Comparison of ENCODE assay signal across 10 cellular contexts in genomic region chrX:12702509-12703091, GRCh38.
DNase-seq lines count a peak whose midpoint lies in the region; ATAC-seq, FAIRE-seq and TF ChIP-seq lines count a peak whose summit lies in the region.
"Had no signal": no experiment of that assay in that cellular context is flagged by ENCODE, and none has a peak within 500 bp of the region (broad histone marks: within the 10 kb centered on the region; RNA-seq: fewer than 3 reads in every experiment).

No MANE protein-coding gene starts in this region.

- no peak overlapping the region for H2BK15ac ChIP-seq in H1 (ENCODE audit: low read length)

- no peaks in the 10 kb centered on the region for H3K27me3 ChIP-seq in H1 (replicated peaks in 1 of 4; ENCODE audit: control insufficient read depth in 3 of 4, extremely low read depth in 1 of 4, insufficient read depth in 3 of 4, low read length in 3 of 4)

- FAIRE-seq in H1 (lab: Jason Lieb, UNC), result peak; percentile 75

- H3K79me1 ChIP-seq in H1 (ENCODE audit: low read depth, low read length), result no peaks in the 10 kb centered on the region

- H2BK12ac ChIP-seq in H1 (ENCODE audit: low read depth, low read length), result no peak overlapping the region

- H3K18ac ChIP-seq in H1 (ENCODE audit: extremely low read depth, low read length), result no peak overlapping the region

- no peak overlapping the region for H2BK20ac ChIP-seq in H1 (ENCODE audit: low read length)

- TF ChIP-seq POLR2A in H1 (IDR thresholded peaks at IDR 0.05; ENCODE audit: control extremely low read depth in 1 of 2, low read depth in 2 of 2, low read length in 2 of 2), result no peak

- no peaks in the 10 kb centered on the region for H3K36me3 ChIP-seq in H1 (ENCODE audit: control insufficient read depth in 2 of 4, insufficient read depth in 4 of 4, low read length in 3 of 4)

- no peak overlapping the region for H4K91ac ChIP-seq in H1 (replicated peaks; ENCODE audit: insufficient read length, low read length)

- 76% methylated on average over 3 of the region's 3 CpGs; no CpG with 5 or more reads in 1 of the 2 experiments for WGBS in H1 (ENCODE audit: extremely low coverage in 1 of 2, insufficient coverage in 1 of 2, insufficient read length in 1 of 2, insufficient replicate concordance in 2 of 2, low coverage in 1 of 2, low lambda C conversion rate in 2 of 2, missing lambda C conversion rate in 1 of 2), 2 experiments

- H3K9me3 Mint-ChIP-seq in activated naive CD8-positive, alpha-beta T cell treated with anti-CD3 and anti-CD28 coated beads, Interleukin-2, amount 50 U/mL, for 24 hours, result no peaks in the 10 kb centered on the region
- no peaks in the 10 kb centered on the region for H3K9me3 Mint-ChIP-seq in activated naive CD8-positive, alpha-beta T cell treated with anti-CD3 and anti-CD28 coated beads for 36 hours
- no peaks in the 10 kb centered on the region for H3K9me3 Mint-ChIP-seq in activated T-helper 17 cell treated with anti-CD3 and anti-CD28 coated beads, Interleukin-2, amount 50 U/mL, for 72 hours

- H3K4me2 ChIP-seq in H1 (ENCODE audit: insufficient read depth in 1 of 2, low read depth in 2 of 2, low read length in 2 of 2), result no peak overlapping the region

- no peaks in the 10 kb centered on the region for H3K9me3 ChIP-seq in H1 (ENCODE audit: insufficient read depth in 2 of 2, low read depth in 1 of 2, low read length in 1 of 2)
- H3K9me3 ChIP-seq: mucosa of descending colon had no signal

- H2AFZ ChIP-seq in H1 (ENCODE audit: low read length), result no peak overlapping the region

- no peaks in the 10 kb centered on the region for H3K36me3 Mint-ChIP-seq in activated naive CD8-positive, alpha-beta T cell treated with anti-CD3 and anti-CD28 coated beads, Interleukin-2, amount 50 U/mL, for 24 hours (ENCODE audit: low read depth)
- H3K36me3 Mint-ChIP-seq in activated naive CD8-positive, alpha-beta T cell treated with anti-CD3 and anti-CD28 coated beads for 36 hours, result no peaks in the 10 kb centered on the region
- H3K36me3 Mint-ChIP-seq in activated T-helper 17 cell treated with anti-CD3 and anti-CD28 coated beads, Interleukin-2, amount 50 U/mL, for 72 hours (ENCODE audit: low read depth), result no peaks in the 10 kb centered on the region
- H3K36me3 Mint-ChIP-seq: brain had no signal

- no peaks in the 10 kb centered on the region for H4K20me1 ChIP-seq in H1 (replicated peaks in 1 of 2; ENCODE audit: control insufficient read depth in 1 of 2, insufficient read depth in 2 of 2, low read length in 2 of 2)

- H3K56ac ChIP-seq in H1 (replicated peaks; ENCODE audit: insufficient read length, low read depth, low read length), result no peak overlapping the region

- POLR2A ChIA-PET in H1 (lab: Charles Lee; ENCODE audit: partially characterized antibody), result no interaction called here

- H4K8ac ChIP-seq in H1 (ENCODE audit: extremely low read depth, insufficient read depth, low read length), result no peak overlapping the region

- H3K27ac Mint-ChIP-seq in activated naive CD8-positive, alpha-beta T cell treated with anti-CD3 and anti-CD28 coated beads, Interleukin-2, amount 50 U/mL, for 24 hours, result no peak overlapping the region
- H3K27ac Mint-ChIP-seq in activated naive CD8-positive, alpha-beta T cell treated with anti-CD3 and anti-CD28 coated beads for 36 hours, result no peak overlapping the region
- H3K27ac Mint-ChIP-seq in activated T-helper 17 cell treated with anti-CD3 and anti-CD28 coated beads, Interleukin-2, amount 50 U/mL, for 72 hours, result no peak overlapping the region
- H3K27ac Mint-ChIP-seq: brain had no signal

- H3K4me3 ChIP-seq in H1 (ENCODE audit: extremely low read depth in 1 of 4, insufficient read depth in 2 of 4, low read depth in 3 of 4, low read length in 4 of 4), result no peak overlapping the region
- H3K4me3 ChIP-seq: mucosa of descending colon had no signal

- H2AK5ac ChIP-seq in H1 (ENCODE audit: low read depth, low read length), result no peak overlapping the region

- no peak for TF ChIP-seq EP300 in H1 (IDR thresholded peaks at IDR 0.05; ENCODE audit: borderline replicate concordance in 1 of 2, low read depth in 2 of 2, low read length in 2 of 2)

- peak; percentile 4 for DNase-seq in activated naive CD8-positive, alpha-beta T cell treated with anti-CD3 and anti-CD28 coated beads, Interleukin-2, amount 50 U/mL, for 24 hours
- DNase-seq in activated naive CD8-positive, alpha-beta T cell treated with anti-CD3 and anti-CD28 coated beads for 36 hours, result no peak
- DNase-seq in NCI-H128 (lab: John Stamatoyannopoulos, UW; ENCODE audit: unreplicated experiment) (peak; percentile 9), H1 (ENCODE audit: low read depth in 1 of 2, low spot score in 2 of 2) (peak in 1 of 2 experiments; percentile 60), NCI-H774 (lab: John Stamatoyannopoulos, UW) (no peak), NCI-H2171 (lab: John Stamatoyannopoulos, UW) (no peak)
- peak; percentile 37 for DNase-seq in stimulated activated CD8-positive, alpha-beta memory T cell treated with anti-CD3 and anti-CD28 coated beads, Interleukin-4, amount 100 ng/mL, for 48 hours

- H3K23ac ChIP-seq in H1 (ENCODE audit: insufficient read length), result no peak overlapping the region

- peaks cover 14% of the 10 kb centered on the region for H3K27me3 Mint-ChIP-seq in activated naive CD8-positive, alpha-beta T cell treated with anti-CD3 and anti-CD28 coated beads, Interleukin-2, amount 50 U/mL, for 24 hours
- peaks cover 10% of the 10 kb centered on the region for H3K27me3 Mint-ChIP-seq in activated naive CD8-positive, alpha-beta T cell treated with anti-CD3 and anti-CD28 coated beads for 36 hours
- H3K27me3 Mint-ChIP-seq in activated T-helper 17 cell treated with anti-CD3 and anti-CD28 coated beads, Interleukin-2, amount 50 U/mL, for 72 hours, result peaks cover 9% of the 10 kb centered on the region

- H3K14ac ChIP-seq in H1 (ENCODE audit: insufficient read length), result no peak overlapping the region

- H3K4me1 Mint-ChIP-seq in activated naive CD8-positive, alpha-beta T cell treated with anti-CD3 and anti-CD28 coated beads, Interleukin-2, amount 50 U/mL, for 24 hours, result no peaks in the 10 kb centered on the region
- peaks cover 5% of the 10 kb centered on the region for H3K4me1 Mint-ChIP-seq in activated naive CD8-positive, alpha-beta T cell treated with anti-CD3 and anti-CD28 coated beads for 36 hours
- no peaks in the 10 kb centered on the region for H3K4me1 Mint-ChIP-seq in activated T-helper 17 cell treated with anti-CD3 and anti-CD28 coated beads, Interleukin-2, amount 50 U/mL, for 72 hours

- H3K79me2 ChIP-seq in H1 (ENCODE audit: control insufficient read depth in 1 of 2, insufficient read depth in 2 of 2, low read length in 2 of 2), result no peaks in the 10 kb centered on the region

- no peak overlapping the region for H4K5ac ChIP-seq in H1 (ENCODE audit: insufficient read length, low read depth, low read length)

- CTCF ChIA-PET in H1 (lab: Charles Lee; ENCODE audit: partially characterized antibody), result interaction anchor here (0.7 to 2.8 kb wide), 11 partner anchors 13 to 622 kb away, joined by 3 to 20 read pairs (median 4); no protein-coding TSS in a partner anchor

- H2BK120ac ChIP-seq in H1 (replicated peaks; ENCODE audit: low read depth, low read length), result no peak overlapping the region

- peak; percentile 31 to 44; a peak in 3 of 4 replicates for TF ChIP-seq RAD21 in H1 (IDR thresholded peaks at IDR 0.05 in 1 of 2, conservative IDR thresholded peaks at IDR 0.05 in 1 of 2; ENCODE audit: low read depth in 2 of 2, low read length in 2 of 2)

- H3K23me2 ChIP-seq in H1 (ENCODE audit: low read depth, low read length), result no peaks in the 10 kb centered on the region

- no peak for ATAC-seq in activated naive CD8-positive, alpha-beta T cell treated with anti-CD3 and anti-CD28 coated beads, Interleukin-2, amount 50 U/mL, for 24 hours
- no peak for ATAC-seq in activated T-helper 17 cell treated with anti-CD3 and anti-CD28 coated beads, Interleukin-2, amount 50 U/mL, for 72 hours (replicated peaks)
- ATAC-seq: mucosa of descending colon had no signal

- peak in 2 of 3 experiments; percentile 38 to 39; a peak in 3 of 4 replicates for TF ChIP-seq CTCF in H1 (IDR thresholded peaks at IDR 0.05; ENCODE audit: control extremely low read depth in 1 of 3, insufficient read depth in 1 of 3, low read depth in 1 of 3, low read length in 3 of 3)

- H3K27ac ChIP-seq in H1 (ENCODE audit: low read depth, low read length), result no peak overlapping the region

- H3K4me3 Mint-ChIP-seq in activated naive CD8-positive, alpha-beta T cell treated with anti-CD3 and anti-CD28 coated beads, Interleukin-2, amount 50 U/mL, for 24 hours, result no peak overlapping the region
- no peak overlapping the region for H3K4me3 Mint-ChIP-seq in activated naive CD8-positive, alpha-beta T cell treated with anti-CD3 and anti-CD28 coated beads for 36 hours
- no peak overlapping the region for H3K4me3 Mint-ChIP-seq in activated T-helper 17 cell treated with anti-CD3 and anti-CD28 coated beads, Interleukin-2, amount 50 U/mL, for 72 hours
- H3K4me3 Mint-ChIP-seq: brain had no signal

- no peak overlapping the region for H3K9ac ChIP-seq in H1 (replicated peaks in 1 of 4; ENCODE audit: extremely low read depth in 1 of 4, low read depth in 3 of 4, low read length in 3 of 4)

- H3K4me1 ChIP-seq in H1 (replicated peaks in 1 of 4; ENCODE audit: control insufficient read depth in 3 of 4, insufficient read depth in 4 of 4, low read length in 3 of 4), result no peaks in the 10 kb centered on the region

- no peak overlapping the region for H2BK5ac ChIP-seq in H1 (ENCODE audit: low read depth, low read length)

- no peak overlapping the region for H3K4ac ChIP-seq in H1 (replicated peaks; ENCODE audit: insufficient read length, low read depth, low read length)

TF ChIP-seq in H1, 55 proteins besides CTCF, POLR2A, EP300 and RAD21:
- no peak for TF ChIP-seq YY1 (IDR thresholded peaks at IDR 0.05; ENCODE audit: low read depth, low read length)
- TF ChIP-seq SIRT6 (IDR thresholded peaks at IDR 0.05; ENCODE audit: low read length), result no peak
- no peak for TF ChIP-seq ATF3 (IDR thresholded peaks at IDR 0.05; ENCODE audit: insufficient read depth, low read depth, low read length)
- no peak for TF ChIP-seq KDM4A (IDR thresholded peaks at IDR 0.05; ENCODE audit: low read depth, low read length, severe bottlenecking)

Comparison
In these comparisons a context has a peak if more than half of its experiments do, and no peak if none do; other contexts are left out.
1. DNase-seq: peak in activated naive CD8-positive, alpha-beta T cell treated with anti-CD3 and anti-CD28 coated beads, Interleukin-2, amount 50 U/mL, for 24 hours (single experiment), NCI-H128 (single experiment) and stimulated activated CD8-positive, alpha-beta memory T cell treated with anti-CD3 and anti-CD28 coated beads, Interleukin-4, amount 100 ng/mL, for 48 hours (single experiment); none in activated naive CD8-positive, alpha-beta T cell treated with anti-CD3 and anti-CD28 coated beads for 36 hours (single experiment), NCI-H774 (single experiment) and NCI-H2171 (single experiment).